8 cellular contexts compared by ENCODE assay signal in genomic region chr3:107430214-107431047, GRCh38. TPM values are rescaled to one million over a fixed set of nuclear protein-coding genes. Genes with fewer than 3 reads are reported as not detected.
DNase-seq lines count a peak whose midpoint lies in the region; ATAC-seq, FAIRE-seq and TF ChIP-seq lines count a peak whose summit lies in the region.

No MANE protein-coding gene starts in this region.

- H3K27ac Mint-ChIP-seq in stimulated activated naive CD8-positive, alpha-beta T cell treated with anti-CD3 and anti-CD28 coated beads, Interleukin-15, amount 100 ng/mL, for 72 hours = peak overlapping the region; percentile 42 to 87

- in situ Hi-C loops in K562 (cut with MboI) = no loop called here

- peaks cover 0 to 16% of the 10 kb centered on the region in 2 experiments; a peak in 2 of 5 replicates for H3K4me1 ChIP-seq in K562 (replicated peaks in 1 of 2; ENCODE audit: control insufficient read depth in 2 of 2, insufficient read depth in 2 of 2, low read length in 2 of 2)
- peaks cover 27% of the 10 kb centered on the region for H3K4me1 ChIP-seq in keratinocyte (ENCODE audit: control insufficient read depth, extremely low read depth, insufficient read depth, low read length)

- no peaks in the 10 kb centered on the region for H3K36me3 ChIP-seq in K562 (ENCODE audit: control insufficient read depth, insufficient read depth, low read length)
- H3K36me3 ChIP-seq in keratinocyte (ENCODE audit: control insufficient read depth in 2 of 2, extremely low read depth in 1 of 2, insufficient read depth in 2 of 2, low read length in 2 of 2) = no peaks in the 10 kb centered on the region

- peak overlapping the region in 1 of 2 experiments; percentile 78; a peak in 1 of 4 replicates for H3K9ac ChIP-seq in K562 (ENCODE audit: insufficient read depth in 1 of 2, low read depth in 2 of 2, low read length in 2 of 2)
- peak overlapping the region; percentile 86 for H3K9ac ChIP-seq in keratinocyte (ENCODE audit: control insufficient read depth, extremely low read depth, insufficient read depth, low read length)

- TF ChIP-seq EP300 in K562 (IDR thresholded peaks at IDR 0.05; ENCODE audit: low read length) = no peak

- H3K9me3 ChIP-seq in K562 (replicated peaks; ENCODE audit: control insufficient read depth, insufficient read depth, low read depth, low read length) (no peaks in the 10 kb centered on the region), keratinocyte (ENCODE audit: control insufficient read depth, low read depth, low read length) (no peaks in the 10 kb centered on the region)

- TF ChIP-seq RAD21 in K562 (CRISPR knock-in tag; conservative IDR thresholded peaks at IDR 0.05 in 1 of 2, IDR thresholded peaks at IDR 0.05 in 1 of 2) = no peak

- BruUV-seq in K562 (replicated peaks; lab: Mats Ljungman, UMichigan) = no TSS peak

- H3K9me3 Mint-ChIP-seq in stimulated activated naive CD8-positive, alpha-beta T cell treated with anti-CD3 and anti-CD28 coated beads, Interleukin-15, amount 100 ng/mL, for 72 hours = no peaks in the 10 kb centered on the region

- POLR2A ChIA-PET in GM10248 (lab: Yijun Ruan, JAX) = no interaction called here
- POLR2A ChIA-PET in K562 (lab: Yijun Ruan, JAX) = no interaction called here

- H4K20me1 ChIP-seq in K562 (replicated peaks; ENCODE audit: control insufficient read depth, insufficient read depth, low read length) = no peaks in the 10 kb centered on the region
- no peaks in the 10 kb centered on the region for H4K20me1 ChIP-seq in keratinocyte (ENCODE audit: control insufficient read depth, extremely low read depth, insufficient read depth, low read length)

- H3K27me3 ChIP-seq in K562 (ENCODE audit: control insufficient read depth in 2 of 2, insufficient read depth in 2 of 2, low read length in 2 of 2) (no peaks in the 10 kb centered on the region), keratinocyte (ENCODE audit: control insufficient read depth, extremely low read depth, insufficient read depth, low read length) (no peaks in the 10 kb centered on the region)

- H3K4me3 Mint-ChIP-seq in stimulated activated naive CD8-positive, alpha-beta T cell treated with anti-CD3 and anti-CD28 coated beads, Interleukin-15, amount 100 ng/mL, for 72 hours = peak overlapping the region; percentile 84 to 89

- dilution Hi-C loops in keratinocyte (cut with MboI; ENCODE audit: extremely low pct_ligation_motif_present, low sequenced_read_pairs) = loop anchor here (25.0 kb wide), 1 partner anchor 168 kb away; no protein-coding TSS in a partner anchor

- TF ChIP-seq CTCF in GM10248 (IDR thresholded peaks at IDR 0.05; ENCODE audit: control extremely low read depth, extremely low read depth, low read depth, missing control alignments) = no peak
- peak; percentile 4; the same call in 1 of the 2 replicates for TF ChIP-seq CTCF in LNCAP (IDR thresholded peaks at IDR 0.05)
- no peak for TF ChIP-seq CTCF in K562 (IDR thresholded peaks at IDR 0.05 in 2 of 3, conservative IDR thresholded peaks at IDR 0.05 in 1 of 3; ENCODE audit: insufficient read depth in 2 of 3, low read depth in 1 of 3, low read length in 3 of 3)
- no peak for TF ChIP-seq CTCF in keratinocyte (optimal IDR thresholded peaks at IDR 0.05 in 1 of 3, IDR thresholded peaks at IDR 0.05 in 1 of 3, conservative IDR thresholded peaks at IDR 0.05 in 1 of 3; ENCODE audit: extremely low read depth in 1 of 3, insufficient read depth in 2 of 3, low read length in 3 of 3)

- H3K4me2 ChIP-seq in K562 (ENCODE audit: insufficient read depth, low read length) = no peak overlapping the region
- peak overlapping the region; percentile 99 for H3K4me2 ChIP-seq in keratinocyte (ENCODE audit: control insufficient read depth, extremely low read depth, insufficient read depth, low read depth, low read length)

- FAIRE-seq in K562 (lab: Jason Lieb, UNC) (no peak), keratinocyte (lab: Jason Lieb, UNC) (peak; percentile 23), HTR-8/SVneo (lab: Jason Lieb, UNC) (no peak)

- no peak for TF ChIP-seq POLR2A in K562 (conservative IDR thresholded peaks at IDR 0.05)

- 34% methylated on average over 17 of the region's 25 CpGs for WGBS in K562 (ENCODE audit: insufficient coverage, low coverage, missing lambda C conversion rate)

- no peak overlapping the region for H3K27ac ChIP-seq in K562 (ENCODE audit: extremely low read depth, low read depth, low read length)
- no peak overlapping the region for H3K27ac ChIP-seq in keratinocyte (ENCODE audit: control insufficient read depth, insufficient read depth, low read length)

- H3K27me3 Mint-ChIP-seq in stimulated activated naive CD8-positive, alpha-beta T cell treated with anti-CD3 and anti-CD28 coated beads, Interleukin-15, amount 100 ng/mL, for 72 hours = peaks cover 13% of the 10 kb centered on the region

- H3K9me1 ChIP-seq in K562 (ENCODE audit: control insufficient read depth, insufficient read depth, low read length) (no peaks in the 10 kb centered on the region), keratinocyte (ENCODE audit: control insufficient read depth, extremely low read depth, insufficient read depth, low read length) (no peaks in the 10 kb centered on the region)

- no peak overlapping the region for H3K4me3 ChIP-seq in K562
- H3K4me3 ChIP-seq in keratinocyte (ENCODE audit: control insufficient read depth in 2 of 3, extremely low read depth in 1 of 3, insufficient read depth in 2 of 3, low read depth in 1 of 3, low read length in 3 of 3) = peak overlapping the region; percentile 65 to 72 (median 65)

- DNase-seq in GM10248 (ENCODE audit: extremely low spot score) (peak; percentile 14), K562 (ENCODE audit: extremely low read depth in 1 of 4, low spot score in 3 of 4) (no peak), keratinocyte (ENCODE audit: low read depth, low spot score) (no peak), HTR-8/SVneo (ENCODE audit: insufficient read length, low spot score) (no peak), NCI-H1105 (lab: John Stamatoyannopoulos, UW) (no peak)
- DNase-seq in stimulated activated naive CD8-positive, alpha-beta T cell treated with anti-CD3 and anti-CD28 coated beads, Interleukin-15, amount 100 ng/mL, for 72 hours = peak; percentile 13 to 26

- no peaks in the 10 kb centered on the region for H3K79me2 ChIP-seq in K562 (ENCODE audit: control insufficient read depth, insufficient read depth, low read length)
- H3K79me2 ChIP-seq in keratinocyte (ENCODE audit: control insufficient read depth, insufficient read depth, low read length) = no peaks in the 10 kb centered on the region

- CTCF ChIA-PET in GM10248 (lab: Yijun Ruan, JAX) (interaction anchor here (0.6 to 4.4 kb wide), 13 partner anchors 8 to 197 kb away, joined by 3 to 26 read pairs (median 3); partner anchors contain the start of gene CCDC54), K562 (lab: Yijun Ruan, JAX; ENCODE audit: low intra/inter-chr PET ratio) (no interaction called here)

- intact Hi-C loops in K562 (cut with micrococcal nuclease) = loop anchor here (5.0 kb wide), 1 partner anchor 92 kb away; the partner anchor contains the start of gene BBX

- peaks cover 17% of the 10 kb centered on the region for H3K4me1 Mint-ChIP-seq in stimulated activated naive CD8-positive, alpha-beta T cell treated with anti-CD3 and anti-CD28 coated beads, Interleukin-15, amount 100 ng/mL, for 72 hours

- H2AFZ ChIP-seq in K562 (ENCODE audit: low read depth, low read length) (peak overlapping the region; percentile 51; the same call in 1 of the 2 replicates), keratinocyte (ENCODE audit: control insufficient read depth, low read length) (peak overlapping the region; percentile 93)

- ATAC-seq in K562 (no peak), HG03045 (IDR thresholded peaks at IDR 0.05; ENCODE audit: unreplicated experiment) (no peak)
- ATAC-seq in stimulated activated naive CD8-positive, alpha-beta T cell treated with anti-CD3 and anti-CD28 coated beads, Interleukin-15, amount 100 ng/mL, for 72 hours = peak; percentile 13

TF ChIP-seq in K562, 482 proteins besides CTCF, POLR2A, EP300 and RAD21:
- TF ChIP-seq HDAC1 (IDR thresholded peaks at IDR 0.05) (no peak), NRF1 (conservative IDR thresholded peaks at IDR 0.05 in 1 of 2, IDR thresholded peaks at IDR 0.05 in 1 of 2) (0 out of 4 replicates have a peak, but pooled peaks of 1 of the 2 experiments have one; percentile 7), ZNF282 (CRISPR knock-in tag; IDR thresholded peaks at IDR 0.05) (no peak), TFAP4 (CRISPR knock-in tag; IDR thresholded peaks at IDR 0.05; ENCODE audit: borderline replicate concordance) (no peak)

RNA-seq across cellular contexts. Expression of gene CCDC54, which starts 53.2 kb away (rescaled TPM):
- not detected in 2 replicates for total RNA-seq in K562 (2011; cell fraction: chromatin; rRNA removed; ENCODE audit: low replicate concordance)
- not detected in 2 replicates for total RNA-seq in K562 (2011; cell fraction: nucleolus; rRNA removed)
- not detected in 2 replicates for total RNA-seq in K562 (2011; cell fraction: nucleoplasm; rRNA removed)
- total RNA-seq in K562 (2014; rRNA removed) = not detected in 2 replicates
- total RNA-seq in K562 (2014; rRNA removed; fragmentation: Illumina TruSeq; extraction: Trizol) = not detected in 2 replicates
- not detected in 2 replicates for total RNA-seq in K562 (2015; rRNA removed; fragmentation: Illumina TruSeq; extraction: Trizol)
- not detected in 2 replicates for total RNA-seq in K562 (2021)
- not detected in 2 replicates for polyA plus RNA-seq in K562 (2011; rRNA removed)
- not detected in 2 replicates for polyA plus RNA-seq in K562 (2011; cell fraction: cytosol; rRNA removed)
- not detected in 2 replicates for polyA plus RNA-seq in K562 (2011; cell fraction: nucleus; rRNA removed)
- polyA plus RNA-seq in K562 (2012) = not detected in 2 replicates
- not detected in 2 replicates for polyA plus RNA-seq in K562 (2014; fragmentation: Illumina TruSeq; extraction: Trizol)
- not detected for polyA plus RNA-seq in K562 (2014; fragmentation: Nextera tagmentation; extraction: Ambion mirVana)
- polyA plus RNA-seq in K562 (2014; rRNA removed) = not detected in 2 replicates
- not detected in 2 replicates for polyA minus RNA-seq in K562 (2011; rRNA and poly(A)+ RNA removed)
- not detected in 2 replicates for polyA minus RNA-seq in K562 (2011; cell fraction: cytosol; rRNA and poly(A)+ RNA removed)
- not detected in 2 replicates for polyA minus RNA-seq in K562 (2011; cell fraction: nucleus; rRNA and poly(A)+ RNA removed)
- not detected in 3 replicates for polyA plus RNA-seq in keratinocyte
- polyA plus RNA-seq in keratinocyte (2011; ENCODE audit: low read depth) = not detected
- polyA plus RNA-seq in keratinocyte (2011; cell fraction: cytosol; rRNA removed) = not detected in 2 replicates
- polyA plus RNA-seq in keratinocyte (2011; cell fraction: nucleus; rRNA removed) = not detected in 2 replicates
- polyA plus RNA-seq in keratinocyte (2012; ENCODE audit: low replicate concordance) = not detected in 2 replicates
- polyA minus RNA-seq in keratinocyte = not detected in 3 replicates
- not detected for polyA minus RNA-seq in keratinocyte (2011; cell fraction: cytosol; rRNA and poly(A)+ RNA removed)
- polyA minus RNA-seq in keratinocyte (2011; cell fraction: nucleus; rRNA and poly(A)+ RNA removed) = not detected in 2 replicates

Comparison
In these comparisons a context has a peak if more than half of its experiments do, and no peak if none do; other contexts are left out.
1. DNase-seq: peak in GM10248 (single experiment) and stimulated activated naive CD8-positive, alpha-beta T cell treated with anti-CD3 and anti-CD28 coated beads, Interleukin-15, amount 100 ng/mL, for 72 hours (2 of 2); none in K562 (0 of 4), keratinocyte (single experiment), HTR-8/SVneo (single experiment) and NCI-H1105 (single experiment).